In genomic region chr6:157343732-157344131, GRCh38 we compare ENCODE assay signal across 23 cellular contexts. TPM values are rescaled to one million over a fixed set of nuclear protein-coding genes. Genes with fewer than 3 reads are reported as not detected.
DNase-seq lines count a peak whose midpoint lies in the region; ATAC-seq, FAIRE-seq and TF ChIP-seq lines count a peak whose summit lies in the region.
"Had no signal": no experiment of that assay in that cellular context is flagged by ENCODE, and none has a peak within 500 bp of the region (broad histone marks: within the 10 kb centered on the region; RNA-seq: fewer than 3 reads in every experiment).

No MANE protein-coding gene starts in this region.

- in situ Hi-C loops in HepG2 (cut with HindIII; ENCODE audit: extremely low pct_ligation_motif_present, low pct_unique_long_range_greater_than_20kb) = no loop called here

- TF ChIP-seq EP300 in HepG2 (IDR thresholded peaks at IDR 0.05; ENCODE audit: low read depth in 2 of 2, low read length in 2 of 2) = no peak
- TF ChIP-seq EP300 in HepG2 (CRISPR knock-in tag; IDR thresholded peaks at IDR 0.05; ENCODE audit: borderline replicate concordance) = no peak

- no peaks in the 10 kb centered on the region for H3K79me2 ChIP-seq in HepG2 (ENCODE audit: insufficient read depth, low read length)

- H3K36me3 ChIP-seq in HepG2 (replicated peaks in 1 of 2; ENCODE audit: control insufficient read depth in 1 of 2, insufficient read depth in 2 of 2, low read length in 2 of 2) = no peaks in the 10 kb centered on the region
- no peaks in the 10 kb centered on the region for H3K36me3 ChIP-seq in right lobe of liver
- H3K36me3 ChIP-seq in bronchial epithelial cell (ENCODE audit: control insufficient read depth, insufficient read depth, low read length) = no peaks in the 10 kb centered on the region
- no peaks in the 10 kb centered on the region for H3K36me3 ChIP-seq in pancreas
- H3K36me3 ChIP-seq in tibial artery = no peaks in the 10 kb centered on the region
- H3K36me3 ChIP-seq: Peyer's patch had no signal

- peak overlapping the region; percentile 52 for H2AFZ ChIP-seq in HepG2 (ENCODE audit: low read length)

- no peak overlapping the region for H3K27ac ChIP-seq in HepG2 (ENCODE audit: extremely low read length, insufficient read depth, low read length)
- no peak overlapping the region for H3K27ac ChIP-seq in right lobe of liver
- H3K27ac ChIP-seq in pancreas = no peak overlapping the region
- H3K27ac ChIP-seq in tibial artery = no peak overlapping the region
- H3K27ac ChIP-seq: KMS-11, Peyer's patch had no signal

- TF ChIP-seq CTCF in HepG2 (CRISPR knock-in tag; IDR thresholded peaks at IDR 0.05) (no peak), right lobe of liver (IDR thresholded peaks at IDR 0.05) (no peak), bronchial epithelial cell (IDR thresholded peaks at IDR 0.05; ENCODE audit: insufficient read depth, low read length, severe bottlenecking) (no peak), pancreas (IDR thresholded peaks at IDR 0.05) (no peak), tibial artery (IDR thresholded peaks at IDR 0.05) (no peak)

- WGBS in HepG2 (ENCODE audit: low lambda C conversion rate) = 9% methylated on average over 4 of the region's 4 CpGs
- 67% methylated on average over 4 of the region's 4 CpGs for whole genome bisulfite sequencing in right lobe of liver (ENCODE audit: insufficient coverage, low coverage, low lambda C conversion rate, missing lambda C conversion rate)
- 29 to 31% methylated on average over 4 of the region's 4 CpGs for WGBS in pancreas, 2 donors

- H3K9me3 ChIP-seq in HepG2 (ENCODE audit: low read length) (no peaks in the 10 kb centered on the region), right lobe of liver (no peaks in the 10 kb centered on the region), pancreas (no peaks in the 10 kb centered on the region), tibial artery (no peaks in the 10 kb centered on the region)
- H3K9me3 ChIP-seq: Peyer's patch had no signal

- TF ChIP-seq POLR2A in HepG2 (IDR thresholded peaks at IDR 0.05; ENCODE audit: insufficient read depth in 1 of 2, low read depth in 2 of 2, low read length in 2 of 2) (no peak), right lobe of liver (IDR thresholded peaks at IDR 0.05) (no peak)

- ATAC-seq in HepG2 (peak; percentile 88), right lobe of liver (no peak), pancreas (peak; percentile 37 to 74 (median 66)), GM21723 (IDR thresholded peaks at IDR 0.05; ENCODE audit: unreplicated experiment) (no peak)
- ATAC-seq: SK-N-SH treated with all-trans-retinoic acid at 6 μM for 48 hours had no signal

- H3K4me3 ChIP-seq in HepG2 (replicated peaks in 1 of 3; ENCODE audit: insufficient read depth in 1 of 3, low read depth in 2 of 3, low read length in 3 of 3) (no peak overlapping the region; a peak in 1 of 6 replicates), right lobe of liver (no peak overlapping the region), bronchial epithelial cell (ENCODE audit: low read depth, low read length) (no peak overlapping the region), pancreas (no peak overlapping the region), tibial artery (no peak overlapping the region)
- H3K4me3 ChIP-seq: Peyer's patch had no signal

- H4K20me1 ChIP-seq in HepG2 (ENCODE audit: insufficient read depth, low read length) = no peaks in the 10 kb centered on the region

- peak overlapping the region; percentile 67 for H3K4me2 ChIP-seq in HepG2 (ENCODE audit: low read depth, low read length)
- H3K4me2 ChIP-seq: KMS-11 had no signal

- no TSS peak for BruUV-seq in HepG2 (replicated peaks; lab: Mats Ljungman, UMichigan)

- peak; percentile 84 for FAIRE-seq in HepG2 (lab: Jason Lieb, UNC)
- FAIRE-seq in bronchial epithelial cell (lab: Jason Lieb, UNC) = no peak
- no peak for FAIRE-seq in pancreas (lab: Jason Lieb, UNC)

- H3K27me3 ChIP-seq in HepG2 (ENCODE audit: control insufficient read depth in 1 of 2, insufficient read depth in 2 of 2, low read length in 2 of 2) = peaks cover 1 to 5% of the 10 kb centered on the region in 2 experiments; a peak in 4 of 5 replicates
- H3K27me3 ChIP-seq in right lobe of liver = no peaks in the 10 kb centered on the region
- H3K27me3 ChIP-seq in bronchial epithelial cell (ENCODE audit: control insufficient read depth, insufficient read depth, low read length) = peaks cover 5% of the 10 kb centered on the region
- H3K27me3 ChIP-seq in pancreas = no peaks in the 10 kb centered on the region
- no peaks in the 10 kb centered on the region for H3K27me3 ChIP-seq in tibial artery
- H3K27me3 ChIP-seq: Peyer's patch had no signal

- H3K4me1 ChIP-seq in HepG2 (ENCODE audit: insufficient read depth, low read length) (peaks cover 15% of the 10 kb centered on the region), right lobe of liver (no peaks in the 10 kb centered on the region), pancreas (no peaks in the 10 kb centered on the region), tibial artery (no peaks in the 10 kb centered on the region)
- H3K4me1 ChIP-seq: Peyer's patch had no signal

- intact Hi-C loops in HepG2 (cut with micrococcal nuclease; ENCODE audit: unreplicated experiment) = no loop called here
- intact Hi-C loops in right lobe of liver (cut with DNase I) = no loop called here
- intact Hi-C loops in pancreas (cut with DNase I) = no loop called here
- intact Hi-C loops in tibial artery (cut with DNase I; ENCODE audit: low total_unique reads) = no loop called here

- no peak for TF ChIP-seq RAD21 in HepG2 (CRISPR knock-in tag; IDR thresholded peaks at IDR 0.05)

- DNase-seq in HepG2 (ENCODE audit: low spot score) (peak; percentile 59), right lobe of liver (no peak), bronchial epithelial cell (ENCODE audit: low read depth) (peak; percentile 21), pancreas (peak in 2 of 6 donors; percentile 8 to 24), tibial artery (no peak), DMS79 (lab: John Stamatoyannopoulos, UW) (no peak), HuH-7 (ENCODE audit: low spot score) (no peak)
- DNase-seq: 8988T; AML-193; C1 segment of cervical spinal cord; CD8-positive, alpha-beta memory T cell; DMS53; EL; H7; NCI-H1417; NCI-H187 treated with DMSO at 0.1 percent for 48 hours; NCI-H2227 treated with DMSO at 0.1 percent for 48 hours; NCI-H524; NCI-H82; Peyer's patch had no signal

- H3K9ac ChIP-seq in HepG2 (ENCODE audit: insufficient read depth, low read depth, low read length) = no peak overlapping the region
- H3K9ac ChIP-seq: KMS-11 had no signal

- POLR2A ChIA-PET in HepG2 (lab: Yijun Ruan, JAX) = interaction anchor here (1.0 to 1.4 kb wide), 2 partner anchors 19 to 188 kb away, joined by 3 to 4 read pairs; no protein-coding TSS in a partner anchor

- CTCF ChIA-PET in HepG2 (lab: Yijun Ruan, JAX; ENCODE audit: low intra/inter-chr PET ratio, low total read pairs) = no interaction called here

RNA-seq across cellular contexts. Expression of gene TMEM242, which starts 20.4 kb away (rescaled TPM):
- total RNA-seq in HepG2 (2016; rRNA removed; fragmentation: Illumina TruSeq; extraction: Trizol) (6.4 and 11.1 TPM in 2 replicates), right lobe of liver (1 to 10 TPM; 4.4 to 8.8 (median 7.3) TPM), bronchial epithelial cell (7.1 and 7.2 TPM in 2 replicates), pancreas (1 to 10 TPM; 3.4 to 6.2 (median 4.5) TPM)
- 0.91 and 1.3 TPM in 2 replicates for total RNA-seq in HepG2 (2016; cell fraction: cytosol; rRNA removed; fragmentation: Illumina TruSeq; extraction: Trizol; ENCODE audit: low read depth)
- 5.9 and 10.4 TPM in 2 replicates for total RNA-seq in HepG2 (2016; cell fraction: insoluble cytoplasmic fraction; rRNA removed; fragmentation: Illumina TruSeq; extraction: Trizol)
- total RNA-seq in HepG2 (2016; cell fraction: membrane; rRNA removed; fragmentation: Illumina TruSeq; extraction: Trizol) = 3.0 and 3.2 TPM in 2 replicates
- 14.8 and 18.0 TPM in 2 replicates for total RNA-seq in HepG2 (2016; cell fraction: nucleus; rRNA removed; fragmentation: Illumina TruSeq; extraction: Trizol)
- polyA plus RNA-seq in HepG2 (2011; rRNA removed) (5.6 and 5.7 TPM in 2 replicates), pancreas (1 to 10 TPM; 3.9 to 5.4 TPM)
- polyA plus RNA-seq in HepG2 (2011; cell fraction: cytosol; rRNA removed) = 2.8 and 4.4 TPM in 2 replicates
- 5.2 and 5.7 TPM in 2 replicates for polyA plus RNA-seq in HepG2 (2011; cell fraction: nucleus; rRNA removed)
- polyA plus RNA-seq in HepG2 (2012) = 8.0 and 9.3 TPM in 2 replicates
- polyA plus RNA-seq in HepG2 (2016; cell fraction: cytosol; fragmentation: Illumina TruSeq; extraction: Trizol; ENCODE audit: low read depth) = 1.8 TPM in 2 replicates
- 5.5 and 5.8 TPM in 2 replicates for polyA plus RNA-seq in HepG2 (2016; cell fraction: insoluble cytoplasmic fraction; fragmentation: Illumina TruSeq; extraction: Trizol; ENCODE audit: low read depth)
- 2.5 and 2.6 TPM in 2 replicates for polyA plus RNA-seq in HepG2 (2016; cell fraction: membrane; fragmentation: Illumina TruSeq; extraction: Trizol; ENCODE audit: low read depth)
- 12.7 and 12.8 TPM in 2 replicates for polyA plus RNA-seq in HepG2 (2016; cell fraction: nucleus; fragmentation: Illumina TruSeq; extraction: Trizol; ENCODE audit: insufficient read depth, low read depth)
- 2.1 and 2.2 TPM in 2 replicates for polyA minus RNA-seq in HepG2 (2011; rRNA and poly(A)+ RNA removed; ENCODE audit: low replicate concordance)
- polyA minus RNA-seq in HepG2 (2011; cell fraction: cytosol; rRNA and poly(A)+ RNA removed) = 1.1 TPM in 2 replicates
- polyA minus RNA-seq in HepG2 (2011; cell fraction: nucleus; rRNA and poly(A)+ RNA removed) = 21.8 and 23.6 TPM in 2 replicates

RNA-seq across cellular contexts. Expression of gene ZDHHC14, which starts 37.3 kb away (rescaled TPM):
- total RNA-seq in HepG2 (2016; rRNA removed; fragmentation: Illumina TruSeq; extraction: Trizol) = 2.4 and 3.7 TPM in 2 replicates
- 0.71 and 1.2 TPM in 2 replicates for total RNA-seq in HepG2 (2016; cell fraction: cytosol; rRNA removed; fragmentation: Illumina TruSeq; extraction: Trizol; ENCODE audit: low read depth)
- total RNA-seq in HepG2 (2016; cell fraction: insoluble cytoplasmic fraction; rRNA removed; fragmentation: Illumina TruSeq; extraction: Trizol) = 2.5 and 4.2 TPM in 2 replicates
- total RNA-seq in HepG2 (2016; cell fraction: membrane; rRNA removed; fragmentation: Illumina TruSeq; extraction: Trizol) = 2.2 and 2.8 TPM in 2 replicates
- total RNA-seq in HepG2 (2016; cell fraction: nucleus; rRNA removed; fragmentation: Illumina TruSeq; extraction: Trizol) = 2.8 and 5.7 TPM in 2 replicates
- 9.5 and 9.8 TPM in 2 replicates for polyA plus RNA-seq in HepG2 (2011; rRNA removed)
- 8.8 and 10.7 TPM in 2 replicates for polyA plus RNA-seq in HepG2 (2011; cell fraction: cytosol; rRNA removed)
- 13.1 TPM in 2 replicates for polyA plus RNA-seq in HepG2 (2011; cell fraction: nucleus; rRNA removed)
- 8.9 and 17.1 TPM in 2 replicates for polyA plus RNA-seq in HepG2 (2012)
- polyA plus RNA-seq in HepG2 (2016; cell fraction: cytosol; fragmentation: Illumina TruSeq; extraction: Trizol; ENCODE audit: low read depth) = 1.00 and 1.1 TPM in 2 replicates
- polyA plus RNA-seq in HepG2 (2016; cell fraction: insoluble cytoplasmic fraction; fragmentation: Illumina TruSeq; extraction: Trizol; ENCODE audit: low read depth) = 4.4 and 5.2 TPM in 2 replicates
- polyA plus RNA-seq in HepG2 (2016; cell fraction: membrane; fragmentation: Illumina TruSeq; extraction: Trizol; ENCODE audit: low read depth) = 2.5 and 3.0 TPM in 2 replicates
- polyA plus RNA-seq in HepG2 (2016; cell fraction: nucleus; fragmentation: Illumina TruSeq; extraction: Trizol; ENCODE audit: insufficient read depth, low read depth) = 9.7 and 10.1 TPM in 2 replicates
- polyA minus RNA-seq in HepG2 (2011; rRNA and poly(A)+ RNA removed; ENCODE audit: low replicate concordance) = 4.3 and 12.2 TPM in 2 replicates
- polyA minus RNA-seq in HepG2 (2011; cell fraction: cytosol; rRNA and poly(A)+ RNA removed) = 6.2 and 7.4 TPM in 2 replicates
- polyA minus RNA-seq in HepG2 (2011; cell fraction: nucleus; rRNA and poly(A)+ RNA removed) = 13.1 and 17.1 TPM in 2 replicates
- 10 to 100 TPM in 4 of 6 experiments, 1 to 10 TPM in 2; 7.3 to 13.0 (median 10.3) TPM for total RNA-seq in right lobe of liver
- total RNA-seq in bronchial epithelial cell = 1.8 TPM in 2 replicates
- 1 to 10 TPM; 3.1 to 7.8 (median 4.2) TPM for total RNA-seq in pancreas
- polyA plus RNA-seq in pancreas = 1 to 10 TPM; 6.3 to 9.9 TPM

Comparison
In these comparisons a context has a peak if more than half of its experiments do, and no peak if none do; other contexts are left out.
1. ATAC-seq: peak in HepG2 (single experiment) and pancreas (4 of 4); none in right lobe of liver (0 of 4) and GM21723 (single experiment).
2. DNase-seq: peak in HepG2 (single experiment) and bronchial epithelial cell (single experiment); none in right lobe of liver (0 of 3), tibial artery (0 of 2), DMS79 (single experiment) and HuH-7 (single experiment).